31 cellular contexts compared by ENCODE assay signal in genomic region chr6:47983491-47983890, GRCh38.
DNase-seq lines count a peak whose midpoint lies in the region; ATAC-seq, FAIRE-seq and TF ChIP-seq lines count a peak whose summit lies in the region.
"Had no signal": no experiment of that assay in that cellular context is flagged by ENCODE, and none has a peak within 500 bp of the region (broad histone marks: within the 10 kb centered on the region; RNA-seq: fewer than 3 reads in every experiment).

No MANE protein-coding gene starts in this region.

- no peak overlapping the region for H3K4me2 ChIP-seq in HepG2 (ENCODE audit: low read depth, low read length)
- H3K4me2 ChIP-seq: A549; BLaER1; BLaER1 treated with 17β-estradiol and CSF1 and Interleukin-3, amounts not matched to agents 10 nM and 100 nM had no signal

- no peak for FAIRE-seq in HepG2 (lab: Jason Lieb, UNC)
- FAIRE-seq: A549 had no signal

- intact Hi-C loops in HepG2 (cut with micrococcal nuclease; ENCODE audit: unreplicated experiment) = no loop called here
- intact Hi-C loops in right lobe of liver (cut with DNase I) = no loop called here

- BruUV-seq in HepG2 (replicated peaks; lab: Mats Ljungman, UMichigan) = no TSS peak

- TF ChIP-seq POLR2A in HepG2 (IDR thresholded peaks at IDR 0.05; ENCODE audit: insufficient read depth in 1 of 2, low read depth in 2 of 2, low read length in 2 of 2) = no peak
- no peak for TF ChIP-seq POLR2A in right lobe of liver (IDR thresholded peaks at IDR 0.05)

- no peak for DNase-seq in HepG2 (ENCODE audit: low spot score)
- DNase-seq in right lobe of liver = no peak
- DNase-seq in osteocyte (ENCODE audit: extremely low spot score, unreplicated experiment) = no peak
- DNase-seq in activated CD8-positive, alpha-beta memory T cell treated with anti-CD3 and anti-CD28 coated beads, Interleukin-2, amount 50 U/mL, for 48 hours = no peak
- DNase-seq: 8988T; ACHN; AML-193; BE2C; C1 segment of cervical spinal cord; Caco-2; Calu3; CD4-positive, alpha-beta memory T cell; CD4-positive, alpha-beta T cell; CD4-positive, CD25-positive, alpha-beta regulatory T cell; CD8-positive, alpha-beta memory T cell; CD8-positive, alpha-beta T cell; COR-L47; DMS 273 treated with DMSO at 0.1 percent for 48 hours; DMS153; DMS53; DMS79; DMS79 treated with DMSO at 0.1 percent for 48 hours; DND-41; EL had no signal

- POLR2A ChIA-PET in HepG2 (lab: Yijun Ruan, JAX) = no interaction called here

- 97% methylated on average over 2 of the region's 2 CpGs for WGBS in HepG2 (ENCODE audit: low lambda C conversion rate)
- 60% methylated on average over 2 of the region's 2 CpGs for WGBS in right lobe of liver (ENCODE audit: insufficient coverage, low coverage, low lambda C conversion rate, missing lambda C conversion rate)

- TF ChIP-seq RAD21 in HepG2 (CRISPR knock-in tag; IDR thresholded peaks at IDR 0.05) = no peak

- peak overlapping the region; percentile 8 for H3K27ac Mint-ChIP-seq in osteocyte (ENCODE audit: unreplicated experiment)
- H3K27ac Mint-ChIP-seq: B cell; CD14-positive monocyte; CD4-positive, alpha-beta memory T cell; CD4-positive, alpha-beta T cell; CD4-positive, CD25-positive, alpha-beta regulatory T cell; CD8-positive, alpha-beta memory T cell; CD8-positive, alpha-beta T cell had no signal

- H3K4me1 ChIP-seq in HepG2 (ENCODE audit: insufficient read depth, low read length) (no peaks in the 10 kb centered on the region), right lobe of liver (no peaks in the 10 kb centered on the region)
- H3K4me1 ChIP-seq: A549, BE2C, Caco-2 had no signal

- H3K27ac ChIP-seq in HepG2 (ENCODE audit: extremely low read length, insufficient read depth, low read length) (no peak overlapping the region), right lobe of liver (no peak overlapping the region)
- H3K27ac ChIP-seq: 22Rv1; A549; BLaER1; BLaER1 treated with 17β-estradiol and CSF1 and Interleukin-3, amounts not matched to agents 10 nM and 100 nM; C4-2B had no signal

- in situ Hi-C loops in HepG2 (cut with HindIII; ENCODE audit: extremely low pct_ligation_motif_present, low pct_unique_long_range_greater_than_20kb) = no loop called here

- no peaks in the 10 kb centered on the region for H3K36me3 Mint-ChIP-seq in osteocyte (ENCODE audit: unreplicated experiment)
- H3K36me3 Mint-ChIP-seq: CD14-positive monocyte; CD4-positive, alpha-beta memory T cell; CD4-positive, CD25-positive, alpha-beta regulatory T cell; CD8-positive, alpha-beta memory T cell; CD8-positive, alpha-beta T cell had no signal

- no peak overlapping the region for H2AFZ ChIP-seq in HepG2 (ENCODE audit: low read length)

- H3K36me3 ChIP-seq in HepG2 (replicated peaks in 1 of 2; ENCODE audit: control insufficient read depth in 1 of 2, insufficient read depth in 2 of 2, low read length in 2 of 2) (peaks cover 1 to 4% of the 10 kb centered on the region in 2 experiments; a peak in 2 of 5 replicates), right lobe of liver (no peaks in the 10 kb centered on the region)
- H3K36me3 ChIP-seq: BE2C; BLaER1; BLaER1 treated with 17β-estradiol and CSF1 and Interleukin-3, amounts not matched to agents 10 nM and 100 nM had no signal

- H3K27me3 ChIP-seq in HepG2 (ENCODE audit: control insufficient read depth in 1 of 2, insufficient read depth in 2 of 2, low read length in 2 of 2) = no peaks in the 10 kb centered on the region
- H3K27me3 ChIP-seq in right lobe of liver = no peaks in the 10 kb centered on the region
- H3K27me3 ChIP-seq: BE2C; BLaER1; BLaER1 treated with 17β-estradiol and CSF1 and Interleukin-3, amounts not matched to agents 10 nM and 100 nM had no signal

- no peak for TF ChIP-seq CTCF in HepG2 (CRISPR knock-in tag; IDR thresholded peaks at IDR 0.05)
- no peak for TF ChIP-seq CTCF in right lobe of liver (IDR thresholded peaks at IDR 0.05)
- TF ChIP-seq CTCF in osteocyte (IDR thresholded peaks at IDR 0.05) = no peak

- H3K9me3 ChIP-seq in HepG2 (ENCODE audit: low read length) = no peaks in the 10 kb centered on the region
- H3K9me3 ChIP-seq in right lobe of liver = no peaks in the 10 kb centered on the region
- H3K9me3 ChIP-seq: A549, BE2C, BLaER1, Caco-2 had no signal

- H3K4me3 ChIP-seq in HepG2 (replicated peaks in 1 of 3; ENCODE audit: insufficient read depth in 1 of 3, low read depth in 2 of 3, low read length in 3 of 3) (no peak overlapping the region), right lobe of liver (no peak overlapping the region)
- H3K4me3 ChIP-seq: A549; BLaER1; BLaER1 treated with 17β-estradiol and CSF1 and Interleukin-3, amounts not matched to agents 10 nM and 100 nM had no signal

- H3K4me3 Mint-ChIP-seq in osteocyte (ENCODE audit: unreplicated experiment) = no peak overlapping the region
- H3K4me3 Mint-ChIP-seq: B cell; CD14-positive monocyte; CD4-positive, alpha-beta memory T cell; CD4-positive, alpha-beta T cell; CD4-positive, CD25-positive, alpha-beta regulatory T cell; CD8-positive, alpha-beta memory T cell; CD8-positive, alpha-beta T cell had no signal

- peaks cover 24% of the 10 kb centered on the region for H3K4me1 Mint-ChIP-seq in osteocyte (ENCODE audit: unreplicated experiment)
- H3K4me1 Mint-ChIP-seq: B cell; CD14-positive monocyte; CD4-positive, alpha-beta memory T cell; CD8-positive, alpha-beta memory T cell had no signal

- no peaks in the 10 kb centered on the region for H4K20me1 ChIP-seq in HepG2 (ENCODE audit: insufficient read depth, low read length)
- H4K20me1 ChIP-seq: BLaER1; BLaER1 treated with 17β-estradiol and CSF1 and Interleukin-3, amounts not matched to agents 10 nM and 100 nM had no signal

- CTCF ChIA-PET in HepG2 (lab: Yijun Ruan, JAX; ENCODE audit: low intra/inter-chr PET ratio, low total read pairs) = no interaction called here

- H3K79me2 ChIP-seq in HepG2 (ENCODE audit: insufficient read depth, low read length) = no peaks in the 10 kb centered on the region

- H3K9ac ChIP-seq in HepG2 (ENCODE audit: insufficient read depth, low read depth, low read length) = no peak overlapping the region
- H3K9ac ChIP-seq: BLaER1; BLaER1 treated with 17β-estradiol and CSF1 and Interleukin-3, amounts not matched to agents 10 nM and 100 nM had no signal

- H3K27me3 Mint-ChIP-seq in osteocyte (ENCODE audit: unreplicated experiment) = peaks cover 14% of the 10 kb centered on the region
- H3K27me3 Mint-ChIP-seq: B cell; CD4-positive, alpha-beta memory T cell; CD4-positive, CD25-positive, alpha-beta regulatory T cell; CD8-positive, alpha-beta memory T cell had no signal

- H3K9me3 Mint-ChIP-seq in osteocyte (ENCODE audit: unreplicated experiment) = no peaks in the 10 kb centered on the region
- H3K9me3 Mint-ChIP-seq: CD4-positive, alpha-beta T cell; CD8-positive, alpha-beta T cell had no signal

- no peak for TF ChIP-seq EP300 in HepG2 (IDR thresholded peaks at IDR 0.05; ENCODE audit: low read depth in 2 of 2, low read length in 2 of 2)
- no peak for TF ChIP-seq EP300 in HepG2 (CRISPR knock-in tag; IDR thresholded peaks at IDR 0.05; ENCODE audit: borderline replicate concordance)

- ATAC-seq in HepG2 (no peak), right lobe of liver (no peak)
- ATAC-seq: A549; CD8-positive, alpha-beta T cell had no signal

TF ChIP-seq in HepG2, 621 proteins besides CTCF, POLR2A, EP300 and RAD21:
- TF ChIP-seq MAFK (conservative IDR thresholded peaks at IDR 0.05 in 1 of 2, IDR thresholded peaks at IDR 0.05 in 1 of 2; ENCODE audit: low read length in 2 of 2) = peak; percentile 67 to 76
- peak; percentile 49; the same call in 1 of the 2 replicates for TF ChIP-seq MAFF (IDR thresholded peaks at IDR 0.05; ENCODE audit: low read depth, low read length)
- no peak for TF ChIP-seq AGO1 (IDR thresholded peaks at IDR 0.05; ENCODE audit: low read depth, low read length, poor library complexity, severe bottlenecking)
- TF ChIP-seq ZBTB4 (CRISPR knock-in tag; IDR thresholded peaks at IDR 0.05; ENCODE audit: borderline replicate concordance) = no peak
